12 cellular contexts compared by ENCODE assay signal in the genomic region with DNA sequence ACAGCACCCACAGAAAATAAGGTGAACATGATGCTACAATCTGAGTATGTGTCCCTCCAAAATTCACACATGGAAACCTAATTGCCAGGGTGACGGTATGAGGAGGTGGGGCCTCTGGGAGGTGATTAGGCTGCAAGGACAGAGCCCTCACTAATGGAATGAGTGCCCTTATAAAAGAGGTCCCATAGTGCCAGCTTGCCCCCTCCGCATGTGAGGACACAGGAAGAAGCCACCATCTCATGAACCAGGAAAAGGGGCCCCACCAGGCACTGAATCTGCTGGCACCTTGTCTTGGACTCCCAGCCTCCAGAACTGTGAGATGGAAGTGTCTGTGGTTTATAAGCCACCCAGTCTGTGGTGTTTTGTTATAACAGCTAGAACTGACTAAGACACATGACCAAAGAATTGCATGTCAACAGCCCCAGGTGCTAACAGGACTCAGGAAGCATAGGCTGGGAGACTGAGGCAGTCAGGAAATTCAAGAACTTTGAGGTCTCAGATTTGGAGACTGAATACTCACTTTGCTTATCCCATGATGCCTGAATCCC.
DNase-seq lines count a peak whose midpoint lies in the region; ATAC-seq and TF ChIP-seq lines count a peak whose summit lies in the region.
"Had no signal": no experiment of that assay in that cellular context is flagged by ENCODE, and none has a peak within 500 bp of the region (broad histone marks: within the 10 kb centered on the region; RNA-seq: fewer than 3 reads in every experiment).

No MANE protein-coding gene starts in this region.

- no peaks in the 10 kb centered on the region for H3K4me1 ChIP-seq in left ventricle myocardium inferior

- H3K9me3 ChIP-seq in left ventricle myocardium inferior (replicated peaks) = peaks cover 13% of the 10 kb centered on the region

- peak; percentile 30 for DNase-seq in activated CD8-positive, alpha-beta memory T cell treated with anti-CD3 and anti-CD28 coated beads for 24 hours
- DNase-seq in activated CD8-positive, alpha-beta memory T cell treated with anti-CD3 and anti-CD28 coated beads, Interleukin-2, amount 50 U/mL, for 4 hours = no peak
- peak; percentile 59 for DNase-seq in cardiac septum (ENCODE audit: low spot score)
- no peak for DNase-seq in left ventricle myocardium inferior
- DNase-seq in islet precursor cell = peak; percentile 27
- DNase-seq in ureter (ENCODE audit: low spot score) = peak; percentile 5
- DNase-seq in NCI-H446 treated with DMSO at 0.1 percent for 48 hours (lab: John Stamatoyannopoulos, UW) = no peak
- DNase-seq: COR-L47, GM23248 had no signal

- no peaks in the 10 kb centered on the region for H3K36me3 ChIP-seq in left ventricle myocardium inferior

- TF ChIP-seq CTCF in left ventricle myocardium inferior (IDR thresholded peaks at IDR 0.05; ENCODE audit: borderline replicate concordance) = no peak

- H3K27ac ChIP-seq in left ventricle myocardium inferior (replicated peaks) = no peak overlapping the region
- H3K27ac ChIP-seq: 22Rv1, GM23248 had no signal

- intact Hi-C loops in cardiac septum (cut with DNase I) = no loop called here
- intact Hi-C loops in left ventricle myocardium inferior (cut with micrococcal nuclease) = loop anchor here (10.0 kb wide), 1 partner anchor 427 kb away; no protein-coding TSS in a partner anchor

- no peaks in the 10 kb centered on the region for H3K27me3 ChIP-seq in left ventricle myocardium inferior (ENCODE audit: low read depth)

- no peak overlapping the region for H3K4me3 ChIP-seq in left ventricle myocardium inferior
- H3K4me3 ChIP-seq: GM23248 had no signal

- no peak for ATAC-seq in HG02884 (IDR thresholded peaks at IDR 0.05; ENCODE audit: unreplicated experiment)
- ATAC-seq: CD8-positive, alpha-beta T cell had no signal

Comparison
In these comparisons a context has a peak if more than half of its experiments do, and no peak if none do; other contexts are left out.
1. DNase-seq: peak in activated CD8-positive, alpha-beta memory T cell treated with anti-CD3 and anti-CD28 coated beads for 24 hours (single experiment), cardiac septum (single experiment), islet precursor cell (single experiment) and ureter (single experiment); none in activated CD8-positive, alpha-beta memory T cell treated with anti-CD3 and anti-CD28 coated beads, Interleukin-2, amount 50 U/mL, for 4 hours (single experiment), left ventricle myocardium inferior (single experiment) and NCI-H446 treated with DMSO at 0.1 percent for 48 hours (single experiment).